In the genomic region with DNA sequence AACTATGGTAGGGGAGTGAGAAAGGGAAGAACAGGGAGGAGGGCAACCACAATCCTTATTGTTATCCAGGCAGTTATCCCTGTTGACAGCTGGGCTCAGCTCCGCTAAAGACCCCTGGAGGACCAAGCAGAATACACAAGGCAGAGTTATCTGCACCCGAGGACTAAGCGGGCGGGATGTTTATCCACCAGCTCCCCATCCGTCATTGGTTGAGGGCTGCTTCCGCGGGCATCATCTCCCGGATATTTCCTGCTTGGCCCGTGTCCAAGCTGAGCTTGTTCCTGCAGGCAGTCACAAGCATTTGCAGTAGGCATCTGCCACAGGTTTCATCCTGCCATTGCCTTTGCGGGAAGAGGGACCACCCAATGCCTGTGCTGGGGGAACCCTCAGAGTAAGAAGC, we compare ENCODE assay signal across 11 cellular contexts.
DNase-seq lines count a peak whose midpoint lies in the region; ATAC-seq and TF ChIP-seq lines count a peak whose summit lies in the region.
"Had no signal": no experiment of that assay in that cellular context is flagged by ENCODE, and none has a peak within 500 bp of the region (broad histone marks: within the 10 kb centered on the region; RNA-seq: fewer than 3 reads in every experiment).

No MANE protein-coding gene starts in this region.

- no peak for TF ChIP-seq CTCF in cardiac fibroblast (IDR thresholded peaks at IDR 0.05; ENCODE audit: low read depth, low read length)

- no peaks in the 10 kb centered on the region for H3K9me3 Mint-ChIP-seq in activated CD4-positive, alpha-beta memory T cell treated with anti-CD3 and anti-CD28 coated beads for 36 hours
- H3K9me3 Mint-ChIP-seq: activated CD8-positive, alpha-beta T cell treated with anti-CD3 and anti-CD28 coated beads for 36 hours had no signal

- no peak overlapping the region for H3K4me3 ChIP-seq in cardiac fibroblast (replicated peaks in 1 of 2; ENCODE audit: low read depth in 2 of 2, low read length in 2 of 2)
- H3K4me3 ChIP-seq: A549 had no signal

- DNase-seq in NCI-H146 (lab: John Stamatoyannopoulos, UW) (peak; percentile 19), NCI-H146 treated with DMSO at 0.1 percent for 48 hours (lab: John Stamatoyannopoulos, UW; ENCODE audit: unreplicated experiment) (no peak), NCI-H1105 treated with DMSO at 0.1 percent for 48 hours (lab: John Stamatoyannopoulos, UW) (peak; percentile 3), cardiac fibroblast (ENCODE audit: low read depth in 2 of 2) (peak; percentile 62 to 68), mucosa of gallbladder (ENCODE audit: low spot score) (peak; percentile 20)
- DNase-seq in activated CD4-positive, alpha-beta memory T cell treated with anti-CD3 and anti-CD28 coated beads for 36 hours, result no peak
- DNase-seq: activated CD8-positive, alpha-beta T cell treated with anti-CD3 and anti-CD28 coated beads for 36 hours; stimulated activated CD4-positive, alpha-beta T cell treated with anti-CD3 and anti-CD28 coated beads, Interleukin-4, amount 100 ng/mL, for 4 hours had no signal

- H3K27ac Mint-ChIP-seq in activated CD4-positive, alpha-beta memory T cell treated with anti-CD3 and anti-CD28 coated beads for 36 hours, result no peak overlapping the region
- H3K27ac Mint-ChIP-seq: activated CD8-positive, alpha-beta T cell treated with anti-CD3 and anti-CD28 coated beads for 36 hours had no signal

- H3K27me3 Mint-ChIP-seq in activated CD4-positive, alpha-beta memory T cell treated with anti-CD3 and anti-CD28 coated beads for 36 hours, result peaks cover 2% of the 10 kb centered on the region

- CTCF ChIA-PET in activated CD4-positive, alpha-beta memory T cell treated with anti-CD3 and anti-CD28 coated beads for 36 hours (lab: Charles Lee), result interaction anchor here (0.7 to 1.0 kb wide), 2 partner anchors 9 to 31 kb away, joined by 3 to 4 read pairs; no protein-coding TSS in a partner anchor

- POLR2A ChIA-PET in activated CD4-positive, alpha-beta memory T cell treated with anti-CD3 and anti-CD28 coated beads for 36 hours (lab: Charles Lee), result no interaction called here

- intact Hi-C loops in activated CD4-positive, alpha-beta memory T cell treated with anti-CD3 and anti-CD28 coated beads for 36 hours (cut with micrococcal nuclease), result no loop called here

- H3K4me1 Mint-ChIP-seq in activated CD4-positive, alpha-beta memory T cell treated with anti-CD3 and anti-CD28 coated beads for 36 hours (ENCODE audit: low read depth), result no peaks in the 10 kb centered on the region

- H3K36me3 Mint-ChIP-seq in activated CD4-positive, alpha-beta memory T cell treated with anti-CD3 and anti-CD28 coated beads for 36 hours, result no peaks in the 10 kb centered on the region

- ATAC-seq in HG02852 (IDR thresholded peaks at IDR 0.05; ENCODE audit: unreplicated experiment) (no peak), GM18519 (IDR thresholded peaks at IDR 0.05; ENCODE audit: low FRiP score, unreplicated experiment) (no peak)
- ATAC-seq: A549; activated CD8-positive, alpha-beta T cell treated with anti-CD3 and anti-CD28 coated beads for 36 hours had no signal

- H3K4me3 Mint-ChIP-seq in activated CD4-positive, alpha-beta memory T cell treated with anti-CD3 and anti-CD28 coated beads for 36 hours, result no peak overlapping the region
- H3K4me3 Mint-ChIP-seq: activated CD8-positive, alpha-beta T cell treated with anti-CD3 and anti-CD28 coated beads for 36 hours had no signal

Comparison
In these comparisons a context has a peak if more than half of its experiments do, and no peak if none do; other contexts are left out.
1. DNase-seq: peak in NCI-H146 (single experiment), NCI-H1105 treated with DMSO at 0.1 percent for 48 hours (single experiment), cardiac fibroblast (2 of 2) and mucosa of gallbladder (single experiment); none in NCI-H146 treated with DMSO at 0.1 percent for 48 hours (single experiment) and activated CD4-positive, alpha-beta memory T cell treated with anti-CD3 and anti-CD28 coated beads for 36 hours (single experiment).